ENCODE assay signal across 12 cellular contexts in the genomic region with DNA sequence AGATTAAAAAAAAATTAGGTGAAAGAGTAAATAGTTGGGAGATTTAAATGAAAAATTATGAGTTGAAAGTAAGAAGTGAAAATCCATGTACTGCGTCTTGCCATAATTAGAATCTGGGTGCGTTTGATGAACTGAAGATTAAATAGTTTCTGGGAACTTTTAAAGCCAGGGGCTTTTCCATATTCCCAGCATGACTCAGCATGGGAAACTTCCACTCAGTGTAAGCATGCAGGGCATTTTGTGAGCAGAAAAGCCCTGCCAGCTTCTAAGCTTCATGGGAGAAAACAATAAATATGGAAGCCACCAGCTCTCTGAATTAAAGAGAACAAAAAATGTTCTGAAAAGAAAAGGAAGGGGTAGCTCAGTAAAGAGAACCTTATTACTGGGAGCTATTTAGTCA.
DNase-seq lines count a peak whose midpoint lies in the region; ATAC-seq and TF ChIP-seq lines count a peak whose summit lies in the region.
"Had no signal": no experiment of that assay in that cellular context is flagged by ENCODE, and none has a peak within 500 bp of the region (broad histone marks: within the 10 kb centered on the region; RNA-seq: fewer than 3 reads in every experiment).

No MANE protein-coding gene starts in this region.

- no peaks in the 10 kb centered on the region for H3K9me3 Mint-ChIP-seq in Caco-2 (ENCODE audit: unreplicated experiment)
- H3K9me3 Mint-ChIP-seq in stimulated activated memory B cell treated with anti-CD40 and anti-IgM and Interleukin-4, amounts not matched to agents 10 μg/mL and 1 μg/mL and 100 μg/mL, for 72 hours, result no peaks in the 10 kb centered on the region
- H3K9me3 Mint-ChIP-seq: stimulated activated effector memory CD8-positive, alpha-beta T cell treated with anti-CD3 and anti-CD28 coated beads, Interleukin-12 subunit alpha, Interleukin-12 subunit beta, amount 100 ng/mL, for 72 hours had no signal

- H3K4me3 ChIP-seq in Caco-2 (ENCODE audit: low read depth, low read length) (no peak overlapping the region), SK-N-SH (ENCODE audit: low read depth in 2 of 2, low read length in 1 of 2) (no peak overlapping the region), osteoblast (ENCODE audit: insufficient read depth, low read length) (no peak overlapping the region)

- H3K9me3 ChIP-seq in Caco-2 (no peaks in the 10 kb centered on the region), SK-N-SH (no peaks in the 10 kb centered on the region), osteoblast (ENCODE audit: low read depth, low read length) (no peaks in the 10 kb centered on the region)

- TF ChIP-seq CTCF in Caco-2 (IDR thresholded peaks at IDR 0.05; ENCODE audit: insufficient read depth in 1 of 2, low read depth in 1 of 2, low read length in 1 of 2, severe bottlenecking in 1 of 2, unreplicated experiment in 1 of 2), result no peak
- no peak for TF ChIP-seq CTCF in SK-N-SH (IDR thresholded peaks at IDR 0.05)
- TF ChIP-seq CTCF in foreskin keratinocyte (conservative IDR thresholded peaks at IDR 0.05), result no peak
- no peak for TF ChIP-seq CTCF in osteoblast (IDR thresholded peaks at IDR 0.05; ENCODE audit: extremely low read depth, low read depth, low read length)

- no peak overlapping the region for H3K4me3 Mint-ChIP-seq in Caco-2 (ENCODE audit: unreplicated experiment)
- H3K4me3 Mint-ChIP-seq in stimulated activated memory B cell treated with anti-CD40 and anti-IgM and Interleukin-4, amounts not matched to agents 10 μg/mL and 1 μg/mL and 100 μg/mL, for 72 hours, result no peak overlapping the region
- H3K4me3 Mint-ChIP-seq: stimulated activated effector memory CD8-positive, alpha-beta T cell treated with anti-CD3 and anti-CD28 coated beads, Interleukin-12 subunit alpha, Interleukin-12 subunit beta, amount 100 ng/mL, for 72 hours had no signal

- ATAC-seq in foreskin keratinocyte, result peak; percentile 86
- ATAC-seq in stimulated activated memory B cell treated with anti-CD40 and anti-IgM and Interleukin-4, amounts not matched to agents 10 μg/mL and 1 μg/mL and 100 μg/mL, for 72 hours, result no peak
- ATAC-seq: activated CD4-positive, CD25-positive, alpha-beta regulatory T cell treated with anti-CD3 and anti-CD28 coated beads, Interleukin-2, amount 50 U/mL, for 24 hours; stimulated activated effector memory CD8-positive, alpha-beta T cell treated with anti-CD3 and anti-CD28 coated beads, Interleukin-12 subunit alpha, Interleukin-12 subunit beta, amount 100 ng/mL, for 72 hours had no signal

- WGBS in SK-N-SH (ENCODE audit: low lambda C conversion rate), result 4% methylated on average over 2 of the region's 2 CpGs

- no peaks in the 10 kb centered on the region for H3F3A ChIP-seq in SK-N-SH (replicated peaks; ENCODE audit: insufficient read depth)

- CTCF ChIA-PET in Caco-2 (lab: Charles Lee) (no interaction called here), SK-N-SH (lab: Yijun Ruan, JAX) (no interaction called here)

- H3K27me3 Mint-ChIP-seq in Caco-2 (ENCODE audit: insufficient read depth, unreplicated experiment), result no peaks in the 10 kb centered on the region
- peaks cover 15% of the 10 kb centered on the region for H3K27me3 Mint-ChIP-seq in stimulated activated memory B cell treated with anti-CD40 and anti-IgM and Interleukin-4, amounts not matched to agents 10 μg/mL and 1 μg/mL and 100 μg/mL, for 72 hours

- H3K36me3 Mint-ChIP-seq in Caco-2 (ENCODE audit: insufficient read depth, unreplicated experiment), result no peaks in the 10 kb centered on the region
- H3K36me3 Mint-ChIP-seq in stimulated activated memory B cell treated with anti-CD40 and anti-IgM and Interleukin-4, amounts not matched to agents 10 μg/mL and 1 μg/mL and 100 μg/mL, for 72 hours, result no peaks in the 10 kb centered on the region
- H3K36me3 Mint-ChIP-seq: stimulated activated effector memory CD8-positive, alpha-beta T cell treated with anti-CD3 and anti-CD28 coated beads, Interleukin-12 subunit alpha, Interleukin-12 subunit beta, amount 100 ng/mL, for 72 hours had no signal

- H4K20me1 ChIP-seq in SK-N-SH (ENCODE audit: insufficient read depth) (no peaks in the 10 kb centered on the region), osteoblast (ENCODE audit: insufficient read depth, low read length) (no peaks in the 10 kb centered on the region)

- H3K27ac ChIP-seq in SK-N-SH (ENCODE audit: low read depth in 2 of 2, low read length in 1 of 2), result peak overlapping the region; percentile 22 to 66; a peak in 3 of 4 replicates
- H3K27ac ChIP-seq in foreskin keratinocyte, result peak overlapping the region; percentile 85
- H3K27ac ChIP-seq in osteoblast (ENCODE audit: low read depth, low read length), result no peak overlapping the region

- no peak for TF ChIP-seq EP300 in SK-N-SH (IDR thresholded peaks at IDR 0.05; ENCODE audit: borderline replicate concordance in 1 of 2, low read depth in 1 of 2, low read length in 1 of 2)

- H2AFZ ChIP-seq in SK-N-SH (ENCODE audit: low read depth), result peak overlapping the region; percentile 83
- no peak overlapping the region for H2AFZ ChIP-seq in osteoblast (ENCODE audit: low read length)

- no peaks in the 10 kb centered on the region for H3K9me2 ChIP-seq in SK-N-SH

- POLR2A ChIA-PET in Caco-2 (lab: Charles Lee) (no interaction called here), SK-N-SH (lab: Yijun Ruan, JAX) (no interaction called here)

- H3K27me3 ChIP-seq in Caco-2 (replicated peaks; ENCODE audit: control insufficient read depth, insufficient read depth, low read length) (no peaks in the 10 kb centered on the region), SK-N-SH (ENCODE audit: insufficient read depth) (no peaks in the 10 kb centered on the region), foreskin keratinocyte (no peaks in the 10 kb centered on the region), osteoblast (ENCODE audit: insufficient read depth, low read length) (no peaks in the 10 kb centered on the region)

- no peak for TF ChIP-seq RAD21 in SK-N-SH (IDR thresholded peaks at IDR 0.05; ENCODE audit: low read length)

- H3K27ac Mint-ChIP-seq in Caco-2 (ENCODE audit: unreplicated experiment), result peak overlapping the region; percentile 90
- H3K27ac Mint-ChIP-seq in stimulated activated memory B cell treated with anti-CD40 and anti-IgM and Interleukin-4, amounts not matched to agents 10 μg/mL and 1 μg/mL and 100 μg/mL, for 72 hours, result no peak overlapping the region
- H3K27ac Mint-ChIP-seq: stimulated activated effector memory CD8-positive, alpha-beta T cell treated with anti-CD3 and anti-CD28 coated beads, Interleukin-12 subunit alpha, Interleukin-12 subunit beta, amount 100 ng/mL, for 72 hours had no signal

- H3K4me1 Mint-ChIP-seq in Caco-2 (ENCODE audit: low read depth, unreplicated experiment), result peaks cover 23% of the 10 kb centered on the region
- no peaks in the 10 kb centered on the region for H3K4me1 Mint-ChIP-seq in stimulated activated memory B cell treated with anti-CD40 and anti-IgM and Interleukin-4, amounts not matched to agents 10 μg/mL and 1 μg/mL and 100 μg/mL, for 72 hours
- H3K4me1 Mint-ChIP-seq: stimulated activated effector memory CD8-positive, alpha-beta T cell treated with anti-CD3 and anti-CD28 coated beads, Interleukin-12 subunit alpha, Interleukin-12 subunit beta, amount 100 ng/mL, for 72 hours had no signal

- DNase-seq in Caco-2 (peak in 1 of 2 experiments; percentile 18), SK-N-SH (no peak), foreskin keratinocyte (peak; percentile 37 to 70), osteoblast (ENCODE audit: insufficient read length, low spot score, missing footprints) (peak; percentile 15), OCI-M1 (lab: John Stamatoyannopoulos, UW) (no peak), SK-N-DZ (ENCODE audit: low spot score) (no peak)
- DNase-seq in activated naive CD4-positive, alpha-beta T cell treated with anti-CD3 and anti-CD28 coated beads, Interleukin-2, amount 50 U/mL, for 16 hours, result no peak
- DNase-seq: hypothalamus; NK-92 treated with Interleukin-12 subunit alpha and Interleukin-12 subunit beta, amount 100 ng/mL, for 24 hours had no signal

- H3K36me3 ChIP-seq in Caco-2 (ENCODE audit: control insufficient read depth, insufficient read depth, low read length) (no peaks in the 10 kb centered on the region), SK-N-SH (replicated peaks in 1 of 2; ENCODE audit: control insufficient read depth in 1 of 2, insufficient read depth in 2 of 2, low read length in 1 of 2) (no peaks in the 10 kb centered on the region), osteoblast (ENCODE audit: insufficient read depth, low read length) (peaks cover 2% of the 10 kb centered on the region)

- peak overlapping the region; percentile 1; the same call in 1 of the 2 replicates for H3K9ac ChIP-seq in SK-N-SH

- BruUV-seq in Caco-2 (replicated peaks; lab: Mats Ljungman, UMichigan), result no TSS peak

- H3K79me2 ChIP-seq in SK-N-SH (ENCODE audit: insufficient read depth), result no peaks in the 10 kb centered on the region
- no peaks in the 10 kb centered on the region for H3K79me2 ChIP-seq in osteoblast (ENCODE audit: insufficient read depth, low read length)

- intact Hi-C loops in Caco-2 (cut with micrococcal nuclease; ENCODE audit: unreplicated experiment), result no loop called here

- H3K4me1 ChIP-seq in Caco-2, result peaks cover 26% of the 10 kb centered on the region
- peaks cover 0 to 13% of the 10 kb centered on the region in 2 experiments; a peak in 2 of 4 replicates for H3K4me1 ChIP-seq in SK-N-SH (ENCODE audit: control insufficient read depth in 1 of 2, insufficient read depth in 2 of 2, low read depth in 1 of 2, low read length in 1 of 2)
- peaks cover 16% of the 10 kb centered on the region for H3K4me1 ChIP-seq in foreskin keratinocyte
- no peaks in the 10 kb centered on the region for H3K4me1 ChIP-seq in osteoblast (ENCODE audit: insufficient read depth, low read length)

- H3K4me2 ChIP-seq in SK-N-SH (0 out of 2 replicates have a peak overlapping the region, but pooled peaks have one; percentile 6), osteoblast (ENCODE audit: insufficient read depth, low read length) (no peak overlapping the region)

TF ChIP-seq in SK-N-SH, 30 proteins besides CTCF, POLR2A, EP300 and RAD21 (continues in another document):
- TF ChIP-seq FOSL2 (IDR thresholded peaks at IDR 0.05; ENCODE audit: borderline replicate concordance, low read depth), result peak; percentile 56; the same call in 1 of the 2 replicates
- TF ChIP-seq NRF1 (IDR thresholded peaks at IDR 0.05; ENCODE audit: low read depth, low read length), result no peak
- no peak for TF ChIP-seq USF2 (IDR thresholded peaks at IDR 0.05; ENCODE audit: borderline replicate concordance, low read depth, low read length)
- TF ChIP-seq NFIC (IDR thresholded peaks at IDR 0.05; ENCODE audit: borderline replicate concordance), result peak; percentile 18; the same call in 1 of the 2 replicates

Comparison
In these comparisons a context has a peak if more than half of its experiments do, and no peak if none do; other contexts are left out.
1. DNase-seq: peak in foreskin keratinocyte (2 of 2) and osteoblast (single experiment); none in SK-N-SH (single experiment), activated naive CD4-positive, alpha-beta T cell treated with anti-CD3 and anti-CD28 coated beads, Interleukin-2, amount 50 U/mL, for 16 hours (single experiment), OCI-M1 (single experiment) and SK-N-DZ (single experiment).